28 cellular contexts compared by ENCODE assay signal in the genomic region with DNA sequence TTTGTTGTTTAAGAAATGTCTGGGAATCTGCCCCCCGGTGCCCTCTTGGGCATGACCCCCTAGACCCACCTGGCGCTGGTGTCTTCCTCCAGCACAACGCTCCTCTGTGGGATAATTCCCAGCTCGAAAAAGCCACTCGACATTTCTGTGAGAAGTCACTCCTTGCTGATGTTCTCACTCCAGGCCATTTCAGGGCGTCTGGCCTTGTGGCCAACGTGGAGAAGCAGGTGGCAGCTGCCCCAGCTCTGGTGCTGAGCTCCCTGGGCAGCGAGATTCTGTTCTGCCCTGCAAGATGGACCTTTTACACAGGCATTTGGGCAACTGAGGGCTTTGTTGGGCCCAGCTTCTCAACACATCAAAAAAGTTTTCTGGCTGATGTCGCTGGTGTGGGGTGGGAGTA.
"Had no signal": no experiment of that assay in that cellular context is flagged by ENCODE, and none has a peak within 500 bp of the region (broad histone marks: within the 10 kb centered on the region; RNA-seq: fewer than 3 reads in every experiment).

No MANE protein-coding gene starts in this region.

- H3K27ac ChIP-seq: gastrocnemius medialis, lower lobe of right lung, neutrophil, prostate gland, sigmoid colon, SK-N-MC, tibial nerve, uterus had no signal

- DNase-seq: activated CD4-positive, alpha-beta T cell treated with anti-CD3 and anti-CD28 coated beads for 36 hours; activated CD4-positive, alpha-beta T cell treated with anti-CD3 and anti-CD28 coated beads, Interleukin-2, amount 50 U/mL, for 4 hours; activated CD4-positive, CD25-positive, alpha-beta regulatory T cell; activated gamma-delta T cell treated with Interleukin-2 at 50 U/mL for 16 hours; activated naive CD8-positive, alpha-beta T cell treated with anti-CD3 and anti-CD28 coated beads, Interleukin-2, amount 50 U/mL, for 24 hours; activated T-cell treated with anti-CD3 and anti-CD28 coated beads, Interleukin-2, amount 50 U/mL, for 4 hours; effector memory CD4-positive, alpha-beta T cell; erythroblast; gastrocnemius medialis; glutamatergic neuron; lower lobe of right lung; mesenchymal stem cell; mucosa of descending colon; nephron progenitor cell; ovary; retina; sigmoid colon; small intestine; stimulated activated CD4-positive, alpha-beta T cell treated with anti-CD3 and anti-CD28 coated beads, Interleukin-1b, Interleukin-23, amount 100 ng/mL, for 48 hours; stimulated activated naive CD4-positive, alpha-beta T cell; uterus had no signal

- H3K36me3 Mint-ChIP-seq: activated naive CD4-positive, alpha-beta T cell treated with anti-CD3 and anti-CD28 coated beads, Interleukin-2, amount 50 U/mL, for 24 hours had no signal

- H3K27ac Mint-ChIP-seq: activated CD4-positive, alpha-beta T cell treated with anti-CD3 and anti-CD28 coated beads for 36 hours; activated naive CD4-positive, alpha-beta T cell treated with anti-CD3 and anti-CD28 coated beads, Interleukin-2, amount 50 U/mL, for 24 hours; activated naive CD8-positive, alpha-beta T cell treated with anti-CD3 and anti-CD28 coated beads, Interleukin-2, amount 50 U/mL, for 24 hours; activated T-helper 17 cell treated with anti-CD3 and anti-CD28 coated beads, Interleukin-2, amount 50 U/mL, for 72 hours had no signal

- H3K27me3 ChIP-seq: ovary had no signal

- H3K36me3 ChIP-seq: gastrocnemius medialis, lower lobe of right lung, neutrophil, ovary, prostate gland, sigmoid colon, tibial nerve, uterus had no signal

- ATAC-seq: activated CD4-positive, alpha-beta T cell treated with anti-CD3 and anti-CD28 coated beads for 36 hours; activated naive CD8-positive, alpha-beta T cell treated with anti-CD3 and anti-CD28 coated beads, Interleukin-2, amount 50 U/mL, for 24 hours; activated T-cell treated with anti-CD3 and anti-CD28 coated beads, Interleukin-2, amount 50 U/mL, for 4 hours; activated T-helper 17 cell treated with anti-CD3 and anti-CD28 coated beads, Interleukin-2, amount 50 U/mL, for 72 hours; gastrocnemius medialis; lower lobe of right lung; mucosa of descending colon had no signal

- H3K4me1 ChIP-seq: gastrocnemius medialis, lower lobe of right lung, prostate gland, sigmoid colon, tibial nerve, uterus had no signal

- H3K9me3 ChIP-seq: gastrocnemius medialis, lower lobe of right lung, mucosa of descending colon, neutrophil, ovary, prostate gland, uterus had no signal

- H3K4me3 Mint-ChIP-seq: activated CD4-positive, alpha-beta T cell treated with anti-CD3 and anti-CD28 coated beads for 36 hours; activated naive CD4-positive, alpha-beta T cell treated with anti-CD3 and anti-CD28 coated beads, Interleukin-2, amount 50 U/mL, for 24 hours; activated naive CD8-positive, alpha-beta T cell treated with anti-CD3 and anti-CD28 coated beads, Interleukin-2, amount 50 U/mL, for 24 hours; activated T-cell treated with anti-CD3 and anti-CD28 coated beads, Interleukin-2, amount 50 U/mL, for 4 hours; activated T-helper 17 cell treated with anti-CD3 and anti-CD28 coated beads, Interleukin-2, amount 50 U/mL, for 72 hours; central memory CD8-positive, alpha-beta T cell; nephron progenitor cell had no signal

- H3K9me3 Mint-ChIP-seq: activated naive CD4-positive, alpha-beta T cell treated with anti-CD3 and anti-CD28 coated beads, Interleukin-2, amount 50 U/mL, for 24 hours; activated naive CD8-positive, alpha-beta T cell treated with anti-CD3 and anti-CD28 coated beads, Interleukin-2, amount 50 U/mL, for 24 hours; activated T-cell treated with anti-CD3 and anti-CD28 coated beads, Interleukin-2, amount 50 U/mL, for 4 hours; activated T-helper 17 cell treated with anti-CD3 and anti-CD28 coated beads, Interleukin-2, amount 50 U/mL, for 72 hours; central memory CD8-positive, alpha-beta T cell had no signal

- H3K4me1 Mint-ChIP-seq: activated CD4-positive, alpha-beta T cell treated with anti-CD3 and anti-CD28 coated beads for 36 hours; activated naive CD4-positive, alpha-beta T cell treated with anti-CD3 and anti-CD28 coated beads, Interleukin-2, amount 50 U/mL, for 24 hours; activated T-helper 17 cell treated with anti-CD3 and anti-CD28 coated beads, Interleukin-2, amount 50 U/mL, for 72 hours; central memory CD8-positive, alpha-beta T cell had no signal

- H3K4me3 ChIP-seq: gastrocnemius medialis, lower lobe of right lung, mucosa of descending colon, ovary, prostate gland, sigmoid colon, SK-N-MC, tibial nerve, uterus had no signal
